Comparison of ENCODE assay signal across 26 cellular contexts in the genomic region with DNA sequence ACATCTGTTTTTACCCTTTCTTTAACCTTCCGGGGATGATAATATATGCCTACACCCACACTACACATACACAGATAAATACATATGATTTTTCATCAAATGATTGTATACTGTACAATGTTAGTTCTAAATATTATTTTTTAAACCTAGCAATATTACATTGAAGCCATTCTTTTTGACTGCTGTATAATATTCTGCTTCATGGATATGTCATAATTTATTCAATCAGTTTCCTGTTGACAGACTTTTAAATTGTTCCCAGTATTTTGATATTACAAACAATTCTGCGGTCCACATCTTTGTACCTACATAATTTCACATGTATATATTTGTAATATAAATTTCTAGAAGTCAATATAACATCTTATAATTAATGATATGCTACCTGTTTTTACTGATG.
"Had no signal": no experiment of that assay in that cellular context is flagged by ENCODE, and none has a peak within 500 bp of the region (broad histone marks: within the 10 kb centered on the region; RNA-seq: fewer than 3 reads in every experiment).

No MANE protein-coding gene starts in this region.

- H3K4me1 ChIP-seq: neural progenitor cell, parathyroid adenoma, psoas muscle, right lobe of liver, sigmoid colon, suprapubic skin, testis, tibial artery, transverse colon, upper lobe of right lung, uterus had no signal

- ATAC-seq: natural killer cell; psoas muscle; right cardiac atrium; right lobe of liver; stimulated activated effector memory CD8-positive, alpha-beta T cell treated with anti-CD3 and anti-CD28 coated beads, Interleukin-12 subunit alpha, Interleukin-12 subunit beta, amount 100 ng/mL, for 72 hours; stimulated activated naive CD8-positive, alpha-beta T cell treated with anti-CD3 and anti-CD28 coated beads, Interleukin-15, amount 100 ng/mL, for 72 hours; stimulated activated naive CD8-positive, alpha-beta T cell treated with anti-CD3 and anti-CD28 coated beads, Interleukin-15, Interleukin-2, amounts not matched to agents 100 U/mL and 50 U/mL, for 24 hours; upper lobe of right lung had no signal

- H3K27me3 ChIP-seq: neural progenitor cell, ovary, right lobe of liver, sigmoid colon, suprapubic skin, testis, tibial artery, transverse colon, upper lobe of right lung, uterus had no signal

- H3K27ac ChIP-seq: neural progenitor cell, ovary, parathyroid adenoma, psoas muscle, right lobe of liver, sigmoid colon, suprapubic skin, testis, tibial artery, transverse colon, upper lobe of right lung, uterus had no signal

- H3K4me3 ChIP-seq: neural progenitor cell, ovary, psoas muscle, right lobe of liver, sigmoid colon, suprapubic skin, testis, tibial artery, transverse colon, upper lobe of right lung, uterus had no signal

- H3K9me3 ChIP-seq: ovary, psoas muscle, right lobe of liver, sigmoid colon, suprapubic skin, testis, tibial artery, transverse colon, upper lobe of right lung, uterus had no signal

- DNase-seq: natural killer cell; occipital lobe; ovary; posterior cingulate gyrus; psoas muscle; right cardiac atrium; right lobe of liver; sigmoid colon; small intestine; stimulated activated CD4-positive, alpha-beta T cell treated with anti-CD3 and anti-CD28 coated beads, Interleukin-15, amount 100 ng/mL, for 24 hours; stimulated activated CD4-positive, alpha-beta T cell treated with anti-CD3 and anti-CD28 coated beads, Interleukin-2, amount 100 ng/mL, for 24 hours; stimulated activated CD4-positive, alpha-beta T cell treated with anti-CD3 and anti-CD28 coated beads, Interleukin-2, amount 100 ng/mL, for 48 hours; stimulated activated CD4-positive, alpha-beta T cell treated with anti-CD3 and anti-CD28 coated beads, Interleukin-4, amount 100 ng/mL, for 24 hours; stimulated activated naive CD4-positive, alpha-beta T cell; stimulated activated naive CD8-positive, alpha-beta T cell treated with anti-CD3 and anti-CD28 coated beads, Interleukin-15, amount 100 ng/mL, for 72 hours; stimulated activated naive CD8-positive, alpha-beta T cell treated with anti-CD3 and anti-CD28 coated beads, Interleukin-15, Interleukin-2, amounts not matched to agents 100 U/mL and 50 U/mL, for 24 hours; substantia nigra; testis; tibial artery; transverse colon; upper lobe of right lung; uterus had no signal

- H3K36me3 ChIP-seq: neural progenitor cell, ovary, right lobe of liver, sigmoid colon, suprapubic skin, tibial artery, transverse colon, upper lobe of right lung, uterus had no signal
